In genomic region chr6:5511924-5512323, GRCh38 we compare ENCODE assay signal across 1 cellular context.
TF ChIP-seq lines count a peak whose summit lies in the region.

No MANE protein-coding gene starts in this region.

TF ChIP-seq in K562, 482 proteins besides CTCF, POLR2A, EP300 and RAD21 (continued from another document):
- TF ChIP-seq, protein P1, sequence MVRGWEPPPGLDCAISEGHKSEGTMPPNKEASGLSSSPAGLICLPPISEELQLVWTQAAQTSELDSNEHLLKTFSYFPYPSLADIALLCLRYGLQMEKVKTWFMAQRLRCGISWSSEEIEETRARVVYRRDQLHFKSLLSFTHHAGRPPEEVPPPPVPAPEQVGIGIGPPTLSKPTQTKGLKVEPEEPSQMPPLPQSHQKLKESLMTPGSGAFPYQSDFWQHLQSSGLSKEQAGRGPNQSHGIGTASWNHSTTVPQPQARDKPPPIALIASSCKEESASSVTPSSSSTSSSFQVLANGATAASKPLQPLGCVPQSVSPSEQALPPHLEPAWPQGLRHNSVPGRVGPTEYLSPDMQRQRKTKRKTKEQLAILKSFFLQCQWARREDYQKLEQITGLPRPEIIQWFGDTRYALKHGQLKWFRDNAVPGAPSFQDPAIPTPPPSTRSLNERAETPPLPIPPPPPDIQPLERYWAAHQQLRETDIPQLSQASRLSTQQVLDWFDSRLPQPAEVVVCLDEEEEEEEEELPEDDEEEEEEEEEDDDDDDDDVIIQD (CRISPR knock-in tag; IDR thresholded peaks at IDR 0.05): no peak
- TF ChIP-seq MAFF (IDR thresholded peaks at IDR 0.05; ENCODE audit: low read length) (peak; percentile 41; the same call in 1 of the 2 replicates), ARID1B (IDR thresholded peaks at IDR 0.05) (peak; percentile 39; the same call in 1 of the 2 replicates), NFE2 (IDR thresholded peaks at IDR 0.05; ENCODE audit: low read depth) (peak; percentile 76), SMARCE1 (IDR thresholded peaks at IDR 0.05) (peak; percentile 36; the same call in 1 of the 2 replicates), FOSL1 (tag; conservative IDR thresholded peaks at IDR 0.05) (0 out of 2 replicates have a peak, but pooled peaks have one; percentile 33), SMARCA4 (IDR thresholded peaks at IDR 0.05) (peak; percentile 39; the same call in 1 of the 2 replicates), NFRKB (IDR thresholded peaks at IDR 0.05; ENCODE audit: low read depth) (no peak), RCOR1 (IDR thresholded peaks at IDR 0.05; ENCODE audit: borderline replicate concordance in 1 of 2, low read depth in 2 of 2, low read length in 2 of 2) (peak in 1 of 2 experiments; percentile 79; a peak in 2 of 4 replicates), MEIS2 (IDR thresholded peaks at IDR 0.05; ENCODE audit: partially characterized antibody) (peak; percentile 77), HMBOX1 (IDR thresholded peaks at IDR 0.05) (0 out of 2 replicates have a peak, but pooled peaks have one; percentile 19), ZNF766 (CRISPR knock-in tag; conservative IDR thresholded peaks at IDR 0.05) (peak; percentile 71), BCOR (IDR thresholded peaks at IDR 0.05) (no peak), ZNF445 (CRISPR knock-in tag; IDR thresholded peaks at IDR 0.05; ENCODE audit: low read depth) (no peak), SOX6 (IDR thresholded peaks at IDR 0.05) (0 out of 2 replicates have a peak, but pooled peaks have one; percentile 15), MAFK (IDR thresholded peaks at IDR 0.05; ENCODE audit: low read length) (peak; percentile 45; the same call in 1 of the 2 replicates), PBX2 (CRISPR knock-in tag; IDR thresholded peaks at IDR 0.05; ENCODE audit: low read depth) (no peak), PBX2 (tag; conservative IDR thresholded peaks at IDR 0.05; ENCODE audit: low read depth) (0 out of 2 replicates have a peak, but pooled peaks have one; percentile 21)
- TF ChIP-seq, protein P2, sequence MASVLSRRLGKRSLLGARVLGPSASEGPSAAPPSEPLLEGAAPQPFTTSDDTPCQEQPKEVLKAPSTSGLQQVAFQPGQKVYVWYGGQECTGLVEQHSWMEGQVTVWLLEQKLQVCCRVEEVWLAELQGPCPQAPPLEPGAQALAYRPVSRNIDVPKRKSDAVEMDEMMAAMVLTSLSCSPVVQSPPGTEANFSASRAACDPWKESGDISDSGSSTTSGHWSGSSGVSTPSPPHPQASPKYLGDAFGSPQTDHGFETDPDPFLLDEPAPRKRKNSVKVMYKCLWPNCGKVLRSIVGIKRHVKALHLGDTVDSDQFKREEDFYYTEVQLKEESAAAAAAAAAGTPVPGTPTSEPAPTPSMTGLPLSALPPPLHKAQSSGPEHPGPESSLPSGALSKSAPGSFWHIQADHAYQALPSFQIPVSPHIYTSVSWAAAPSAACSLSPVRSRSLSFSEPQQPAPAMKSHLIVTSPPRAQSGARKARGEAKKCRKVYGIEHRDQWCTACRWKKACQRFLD (CRISPR knock-in tag; IDR thresholded peaks at IDR 0.05): no peak
- TF ChIP-seq, protein P3, sequence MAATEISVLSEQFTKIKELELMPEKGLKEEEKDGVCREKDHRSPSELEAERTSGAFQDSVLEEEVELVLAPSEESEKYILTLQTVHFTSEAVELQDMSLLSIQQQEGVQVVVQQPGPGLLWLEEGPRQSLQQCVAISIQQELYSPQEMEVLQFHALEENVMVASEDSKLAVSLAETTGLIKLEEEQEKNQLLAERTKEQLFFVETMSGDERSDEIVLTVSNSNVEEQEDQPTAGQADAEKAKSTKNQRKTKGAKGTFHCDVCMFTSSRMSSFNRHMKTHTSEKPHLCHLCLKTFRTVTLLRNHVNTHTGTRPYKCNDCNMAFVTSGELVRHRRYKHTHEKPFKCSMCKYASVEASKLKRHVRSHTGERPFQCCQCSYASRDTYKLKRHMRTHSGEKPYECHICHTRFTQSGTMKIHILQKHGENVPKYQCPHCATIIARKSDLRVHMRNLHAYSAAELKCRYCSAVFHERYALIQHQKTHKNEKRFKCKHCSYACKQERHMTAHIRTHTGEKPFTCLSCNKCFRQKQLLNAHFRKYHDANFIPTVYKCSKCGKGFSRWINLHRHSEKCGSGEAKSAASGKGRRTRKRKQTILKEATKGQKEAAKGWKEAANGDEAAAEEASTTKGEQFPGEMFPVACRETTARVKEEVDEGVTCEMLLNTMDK (IDR thresholded peaks at IDR 0.05; ENCODE audit: borderline replicate concordance, insufficient read depth, low read depth, low read length, poor library complexity, severe bottlenecking): no peak
